In genomic region chr12:57147641-57147944, GRCh38 we compare ENCODE assay signal across 13 cellular contexts. TPM values are rescaled to one million over a fixed set of nuclear protein-coding genes. Genes with fewer than 3 reads are reported as not detected.
DNase-seq lines count a peak whose midpoint lies in the region; ATAC-seq, FAIRE-seq and TF ChIP-seq lines count a peak whose summit lies in the region.
"Had no signal": no experiment of that assay in that cellular context is flagged by ENCODE, and none has a peak within 500 bp of the region (broad histone marks: within the 10 kb centered on the region; RNA-seq: fewer than 3 reads in every experiment).

No MANE protein-coding gene starts in this region.

- no peaks in the 10 kb centered on the region for H3K9me3 ChIP-seq in IMR-90 (ENCODE audit: control insufficient read depth, insufficient read depth, low read length)
- H3K9me3 ChIP-seq in testis: no peaks in the 10 kb centered on the region

- H3K4me2 ChIP-seq in IMR-90 (ENCODE audit: low read depth, low read length): peak overlapping the region; percentile 31

- CTCF ChIA-PET in IMR-90 (lab: Yijun Ruan, JAX): interaction anchor here (1.0 kb wide), 1 partner anchor 60 kb away, joined by 3 read pairs; no protein-coding TSS in a partner anchor

- H3K4me1 ChIP-seq in IMR-90 (ENCODE audit: control insufficient read depth, insufficient read depth, low read length): peaks cover 65% of the 10 kb centered on the region
- H3K4me1 ChIP-seq in testis: peaks cover 85% of the 10 kb centered on the region

- peaks cover 83% of the 10 kb centered on the region for H4K20me1 ChIP-seq in IMR-90 (ENCODE audit: insufficient read depth, low read length)

- peak overlapping the region; percentile 23 for H2AFZ ChIP-seq in IMR-90 (replicated peaks; ENCODE audit: low read length, poor library complexity)

- no peak for TF ChIP-seq RAD21 in IMR-90 (IDR thresholded peaks at IDR 0.05; ENCODE audit: low read length)

- peak overlapping the region; percentile 49; the same call in 1 of the 2 replicates for H3K9ac ChIP-seq in IMR-90 (ENCODE audit: low read depth, low read length)

- ATAC-seq in IMR-90 (ENCODE audit: low read depth): no peak
- no peak for ATAC-seq in HG03159 (IDR thresholded peaks at IDR 0.05; ENCODE audit: unreplicated experiment)

- peaks cover 52% of the 10 kb centered on the region for H3K9me1 ChIP-seq in IMR-90 (ENCODE audit: insufficient read depth, low read length)

- peak overlapping the region; percentile 80 for H3K27ac ChIP-seq in IMR-90 (ENCODE audit: insufficient read depth, low read length)
- peak overlapping the region; percentile 40 to 73 for H3K27ac ChIP-seq in coronary artery
- peak overlapping the region; percentile 62 to 68 for H3K27ac ChIP-seq in testis

- H3K4ac ChIP-seq in IMR-90 (ENCODE audit: low read depth, low read length): peak overlapping the region; percentile 20; the same call in 1 of the 2 replicates

- no peak overlapping the region for H3K56ac ChIP-seq in IMR-90 (ENCODE audit: extremely low read depth, insufficient read depth, low read length)

- no peak overlapping the region for H2BK20ac ChIP-seq in IMR-90 (ENCODE audit: low read depth, low read length)

- peak overlapping the region; percentile 62 for H3K18ac ChIP-seq in IMR-90 (ENCODE audit: low read depth, low read length)

- peak overlapping the region; percentile 1; the same call in 1 of the 2 replicates for H2BK120ac ChIP-seq in IMR-90 (ENCODE audit: low read depth, low read length)

- dilution Hi-C loops in IMR-90 (cut with HindIII; ENCODE audit: low sequenced_read_pairs, unreplicated experiment): no loop called here

- H2AK9ac ChIP-seq in IMR-90 (replicated peaks; ENCODE audit: low read depth, low read length, poor library complexity): peak overlapping the region; percentile 2

- intact Hi-C loops in IMR-90 (cut with micrococcal nuclease) (no loop called here), testis (cut with DNase I; ENCODE audit: low total_unique reads) (no loop called here)

- in situ Hi-C loops in IMR-90 (cut with MboI; ENCODE audit: low sequenced_read_pairs): no loop called here

- peak overlapping the region; percentile 33 for H4K5ac ChIP-seq in IMR-90 (ENCODE audit: low read depth, low read length)

- FAIRE-seq in H54 (lab: Jason Lieb, UNC) (no peak), GM19239 (lab: Jason Lieb, UNC) (no peak)

- H3K79me1 ChIP-seq in IMR-90 (ENCODE audit: low read depth in 1 of 2, low read length in 2 of 2): peaks cover 44 to 95% of the 10 kb centered on the region in 2 experiments

- peak overlapping the region in 1 of 2 experiments; percentile 49; a peak in 2 of 4 replicates for H4K8ac ChIP-seq in IMR-90 (ENCODE audit: low read depth in 2 of 2, low read length in 2 of 2)

- H3K14ac ChIP-seq in IMR-90 (replicated peaks; ENCODE audit: low read depth, low read length): peak overlapping the region; percentile 20

- H3K27me3 ChIP-seq in IMR-90 (ENCODE audit: control insufficient read depth, insufficient read depth, low read length) (no peaks in the 10 kb centered on the region), testis (no peaks in the 10 kb centered on the region)

- peak; percentile 74 for DNase-seq in IMR-90
- DNase-seq in coronary artery (ENCODE audit: low spot score): no peak
- DNase-seq in medulla oblongata (ENCODE audit: extremely low spot score): peak; percentile 70
- no peak for DNase-seq in testis
- no peak for DNase-seq in H54 (ENCODE audit: insufficient read length, low spot score)
- DNase-seq in activated effector memory CD4-positive, alpha-beta T cell treated with anti-CD3 and anti-CD28 coated beads, Interleukin-2, amount 50 U/mL, for 16 hours: no peak
- no peak for DNase-seq in GM19239 (ENCODE audit: insufficient read length, low spot score)
- DNase-seq: KG1, NCI-H526 treated with DMSO at 0.1 percent for 48 hours had no signal

- TF ChIP-seq POLR2A in IMR-90 (IDR thresholded peaks at IDR 0.05; ENCODE audit: low read depth, low read length) (no peak), testis (IDR thresholded peaks at IDR 0.05) (no peak), H54 (IDR thresholded peaks at IDR 0.05; ENCODE audit: low read depth, low read length) (no peak)

- H2BK5ac ChIP-seq in IMR-90 (ENCODE audit: low read depth, low read length, poor library complexity, severe bottlenecking): peak overlapping the region; percentile 61

- H3K4me3 ChIP-seq in IMR-90 (ENCODE audit: insufficient read depth, low read depth, low read length): no peak overlapping the region
- peak overlapping the region; percentile 36 for H3K4me3 ChIP-seq in coronary artery
- no peak overlapping the region for H3K4me3 ChIP-seq in testis

- no peak for TF ChIP-seq CTCF in IMR-90 (conservative IDR thresholded peaks at IDR 0.05; ENCODE audit: low read depth, low read length)
- no peak for TF ChIP-seq CTCF in coronary artery (IDR thresholded peaks at IDR 0.05)
- no peak for TF ChIP-seq CTCF in testis (IDR thresholded peaks at IDR 0.05)

- BruUV-seq in IMR-90 (replicated peaks; lab: Mats Ljungman, UMichigan): no TSS peak

- H2AK5ac ChIP-seq in IMR-90 (ENCODE audit: low read depth, low read length): peak overlapping the region; percentile 51

- no peak overlapping the region for H3K23ac ChIP-seq in IMR-90 (ENCODE audit: low read depth, low read length)

- WGBS in IMR-90 (ENCODE audit: extremely low coverage in 2 of 2, insufficient read length in 1 of 2), 2 experiments: no CpG with 5 or more reads among the region's 4 CpGs
- WGBS in testis, 2 donors: 52 to 55% methylated on average over 4 of the region's 4 CpGs

- peak overlapping the region; percentile 35; the same call in 1 of the 2 replicates for H4K91ac ChIP-seq in IMR-90 (ENCODE audit: insufficient read depth, low read depth, low read length)

- POLR2A ChIA-PET in IMR-90 (lab: Charles Lee; ENCODE audit: unreplicated experiment): no interaction called here

- no peak overlapping the region for H2BK15ac ChIP-seq in IMR-90 (ENCODE audit: low read depth, low read length)

- H3K36me3 ChIP-seq in IMR-90 (ENCODE audit: control insufficient read depth, insufficient read depth, low read length) (peaks cover 68% of the 10 kb centered on the region), testis (ENCODE audit: low read depth, missing control alignments) (no peaks in the 10 kb centered on the region)

TF ChIP-seq in IMR-90, 13 proteins besides CTCF, POLR2A, EP300 and RAD21:
- peak; percentile 81; the same call in 1 of the 2 replicates for TF ChIP-seq MXI1 (IDR thresholded peaks at IDR 0.05; ENCODE audit: borderline replicate concordance, low read depth, low read length)
- no peak for TF ChIP-seq ELK1 (IDR thresholded peaks at IDR 0.05; ENCODE audit: borderline replicate concordance, low read depth, low read length)

RNA-seq across cellular contexts. Expression of gene LRP1-AS, which starts 0.2 kb away (rescaled TPM):
- total RNA-seq in IMR-90 (2012; rRNA removed) (not detected in 2 replicates), testis (not detected)
- polyA plus RNA-seq in IMR-90 (2012; rRNA removed) (not detected in 2 replicates), testis (ENCODE audit: insufficient read depth, low read depth, low replicate concordance) (not detected)
- not detected in 2 replicates for polyA plus RNA-seq in IMR-90 (2012; cell fraction: cytosol; rRNA removed)
- not detected in 2 replicates for polyA plus RNA-seq in IMR-90 (2012; cell fraction: nucleus; rRNA removed; ENCODE audit: low replicate concordance)
- total RNA-seq: activated T-helper 1 cell treated with anti-CD3 and anti-CD28 coated beads, Interleukin-12 subunit alpha, Interleukin-12 subunit beta, Interleukin-2, Interleukin-4 antibody, amounts not matched to agents 30 ng/mL and 10 ng/mL and 1 ng/mL, durations not matched to agents 14 hours and 24 hours and 36 hours; myocyte had no signal
- polyA plus RNA-seq: esophagus had no signal

RNA-seq across cellular contexts. Expression of gene LRP1, which starts 19.3 kb away (rescaled TPM):
- 73.1 and 75.5 TPM in 2 replicates for total RNA-seq in IMR-90 (2012; rRNA removed)
- 142 and 155 TPM in 2 replicates for polyA plus RNA-seq in IMR-90 (2012; rRNA removed)
- polyA plus RNA-seq in IMR-90 (2012; cell fraction: cytosol; rRNA removed): 119 and 250 TPM in 2 replicates
- polyA plus RNA-seq in IMR-90 (2012; cell fraction: nucleus; rRNA removed; ENCODE audit: low replicate concordance): 252 and 565 TPM in 2 replicates
- total RNA-seq in testis: 100 to 1,000 TPM; 135 to 200 TPM
- polyA plus RNA-seq in testis (ENCODE audit: insufficient read depth, low read depth, low replicate concordance): 82.4 TPM

RNA-seq across cellular contexts. Expression of gene STAT6, which starts 36.4 kb away (rescaled TPM):
- total RNA-seq in IMR-90 (2012; rRNA removed) (38.9 and 43.4 TPM in 2 replicates), testis (10 to 100 TPM; 66.2 to 81.5 TPM)
- polyA plus RNA-seq in IMR-90 (2012; rRNA removed) (88.8 and 96.9 TPM in 2 replicates), testis (ENCODE audit: insufficient read depth, low read depth, low replicate concordance) (53.2 TPM)
- polyA plus RNA-seq in IMR-90 (2012; cell fraction: cytosol; rRNA removed): 44.8 and 69.4 TPM in 2 replicates
- polyA plus RNA-seq in IMR-90 (2012; cell fraction: nucleus; rRNA removed; ENCODE audit: low replicate concordance): 334 and 370 TPM in 2 replicates

RNA-seq across cellular contexts. Expression of gene NAB2, which starts 58.7 kb away (rescaled TPM):
- total RNA-seq in IMR-90 (2012; rRNA removed): 68.3 and 68.8 TPM in 2 replicates
- polyA plus RNA-seq in IMR-90 (2012; rRNA removed): 65.1 and 65.2 TPM in 2 replicates
- 52.2 and 62.3 TPM in 2 replicates for polyA plus RNA-seq in IMR-90 (2012; cell fraction: cytosol; rRNA removed)
- polyA plus RNA-seq in IMR-90 (2012; cell fraction: nucleus; rRNA removed; ENCODE audit: low replicate concordance): 73.8 and 87.3 TPM in 2 replicates
- 10 to 100 TPM; 45.7 to 59.5 TPM for total RNA-seq in testis
- polyA plus RNA-seq in testis (ENCODE audit: insufficient read depth, low read depth, low replicate concordance): 31.4 TPM

Comparison
In these comparisons a context has a peak if more than half of its experiments do, and no peak if none do; other contexts are left out.
1. DNase-seq: peak in IMR-90 (single experiment) and medulla oblongata (single experiment); none in coronary artery (single experiment), testis (single experiment), H54 (single experiment), activated effector memory CD4-positive, alpha-beta T cell treated with anti-CD3 and anti-CD28 coated beads, Interleukin-2, amount 50 U/mL, for 16 hours (single experiment) and GM19239 (single experiment).
2. Peak in every context shown above with its lines, with median percentiles within 50 percentile points of each other: H3K27ac ChIP-seq.